In the genomic region with DNA sequence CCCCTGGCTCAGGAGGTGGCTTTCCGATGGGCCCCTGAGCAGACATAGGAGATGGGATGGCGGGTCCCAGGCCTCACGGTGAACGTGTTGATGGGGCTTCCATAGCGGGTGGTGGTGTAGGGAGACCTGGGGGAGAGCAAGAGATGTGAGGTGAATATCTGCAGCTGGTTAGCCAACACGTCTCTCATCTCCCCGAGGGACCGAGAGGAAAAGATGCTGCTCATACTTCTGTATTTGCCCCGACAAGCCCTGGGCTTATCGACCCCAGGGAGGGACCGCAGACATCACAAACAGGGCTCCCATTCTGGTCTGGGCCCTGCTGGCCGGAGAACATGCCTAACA, we compare ENCODE assay signal across 11 cellular contexts. TPM values are rescaled to one million over a fixed set of nuclear protein-coding genes. Genes with fewer than 3 reads are reported as not detected.
DNase-seq lines count a peak whose midpoint lies in the region; ATAC-seq, FAIRE-seq and TF ChIP-seq lines count a peak whose summit lies in the region.
"Had no signal": no experiment of that assay in that cellular context is flagged by ENCODE, and none has a peak within 500 bp of the region (broad histone marks: within the 10 kb centered on the region; RNA-seq: fewer than 3 reads in every experiment).

No MANE protein-coding gene starts in this region.

- peak overlapping the region; percentile 84; the same call in 1 of the 2 replicates for H4K8ac ChIP-seq in H1 (ENCODE audit: extremely low read depth, insufficient read depth, low read length)

- peak overlapping the region; percentile 86 for H3K4me3 ChIP-seq in Loucy (ENCODE audit: low read length, poor library complexity, severe bottlenecking)
- peak overlapping the region in 1 of 4 experiments; percentile 57; a peak in 2 of 8 replicates for H3K4me3 ChIP-seq in H1 (ENCODE audit: extremely low read depth in 1 of 4, insufficient read depth in 2 of 4, low read depth in 3 of 4, low read length in 4 of 4)
- H3K4me3 ChIP-seq in osteoblast (ENCODE audit: insufficient read depth, low read length) = no peak overlapping the region

- H3K4ac ChIP-seq in H1 (replicated peaks; ENCODE audit: insufficient read length, low read depth, low read length) = no peak overlapping the region

- no peaks in the 10 kb centered on the region for H3K36me3 ChIP-seq in Loucy (ENCODE audit: insufficient read depth, low read length)
- H3K36me3 ChIP-seq in H1 (ENCODE audit: control insufficient read depth in 2 of 4, insufficient read depth in 4 of 4, low read length in 3 of 4) = peaks cover 5 to 25% (median 18%) of the 10 kb centered on the region in 4 experiments; a peak in 6 of 8 replicates
- H3K36me3 ChIP-seq in osteoblast (ENCODE audit: insufficient read depth, low read length) = no peaks in the 10 kb centered on the region

- TF ChIP-seq POLR2A in H1 (IDR thresholded peaks at IDR 0.05; ENCODE audit: control extremely low read depth in 1 of 2, low read depth in 2 of 2, low read length in 2 of 2) = no peak

- DNase-seq in H1 (ENCODE audit: low read depth in 1 of 2, low spot score in 2 of 2) (no peak), osteoblast (ENCODE audit: insufficient read length, low spot score, missing footprints) (no peak), GDM1 (lab: John Stamatoyannopoulos, UW) (no peak), NCI-H2196 (lab: John Stamatoyannopoulos, UW; ENCODE audit: unreplicated experiment) (no peak)
- DNase-seq in stimulated activated naive CD4-positive, alpha-beta T cell (lab: John Stamatoyannopoulos, UW) = no peak
- DNase-seq: NCI-H1092 had no signal

- no peaks in the 10 kb centered on the region; the same call in 1 of the 2 replicates for H3K23me2 ChIP-seq in H1 (ENCODE audit: low read depth, low read length)

- TF ChIP-seq RAD21 in H1 (IDR thresholded peaks at IDR 0.05 in 1 of 2, conservative IDR thresholded peaks at IDR 0.05 in 1 of 2; ENCODE audit: low read depth in 2 of 2, low read length in 2 of 2) = no peak

- H4K20me1 ChIP-seq in Loucy (ENCODE audit: insufficient read depth, low read length, poor library complexity, severe bottlenecking) = no peaks in the 10 kb centered on the region
- peaks cover 9 to 25% of the 10 kb centered on the region in 2 experiments for H4K20me1 ChIP-seq in H1 (replicated peaks in 1 of 2; ENCODE audit: control insufficient read depth in 1 of 2, insufficient read depth in 2 of 2, low read length in 2 of 2)
- H4K20me1 ChIP-seq in osteoblast (ENCODE audit: insufficient read depth, low read length) = no peaks in the 10 kb centered on the region

- H3K79me2 ChIP-seq in Loucy (ENCODE audit: insufficient read depth, low read length) (0 out of 2 replicates have a peak, but pooled peaks cover 3% of the 10 kb centered on the region), H1 (ENCODE audit: control insufficient read depth in 1 of 2, insufficient read depth in 2 of 2, low read length in 2 of 2) (no peaks in the 10 kb centered on the region; a peak in 1 of 4 replicates), osteoblast (ENCODE audit: insufficient read depth, low read length) (no peaks in the 10 kb centered on the region)

- H3K56ac ChIP-seq in H1 (replicated peaks; ENCODE audit: insufficient read length, low read depth, low read length) = no peak overlapping the region

- H3K27ac ChIP-seq in H1 (ENCODE audit: low read depth, low read length) (no peak overlapping the region), osteoblast (ENCODE audit: low read depth, low read length) (no peak overlapping the region)

- H3K9ac ChIP-seq in Loucy (ENCODE audit: low read depth, low read length, poor library complexity, severe bottlenecking) (peak overlapping the region; percentile 87), H1 (replicated peaks in 1 of 4; ENCODE audit: extremely low read depth in 1 of 4, low read depth in 3 of 4, low read length in 3 of 4) (no peak overlapping the region)

- no peak for TF ChIP-seq CTCF in Loucy (conservative IDR thresholded peaks at IDR 0.05; ENCODE audit: low read length)
- TF ChIP-seq CTCF in H1 (IDR thresholded peaks at IDR 0.05; ENCODE audit: control extremely low read depth in 1 of 3, insufficient read depth in 1 of 3, low read depth in 1 of 3, low read length in 3 of 3) = no peak
- TF ChIP-seq CTCF in osteoblast (IDR thresholded peaks at IDR 0.05; ENCODE audit: extremely low read depth, low read depth, low read length) = no peak

- POLR2A ChIA-PET in H1 (lab: Charles Lee; ENCODE audit: partially characterized antibody) = interaction anchor here (0.9 to 6.6 kb wide), 10 partner anchors 9 to 60 kb away, joined by 3 to 50 read pairs (median 8); partner anchors contain the start of gene C6orf132

- H3K4me2 ChIP-seq in Loucy (ENCODE audit: low read depth, low read length, poor library complexity, severe bottlenecking) (peak overlapping the region; percentile 79), H1 (ENCODE audit: insufficient read depth in 1 of 2, low read depth in 2 of 2, low read length in 2 of 2) (peak overlapping the region; percentile 8 to 66; a peak in 2 of 4 replicates), osteoblast (ENCODE audit: insufficient read depth, low read length) (peak overlapping the region; percentile 76)

- WGBS in H1 (ENCODE audit: extremely low coverage in 1 of 2, insufficient coverage in 1 of 2, insufficient read length in 1 of 2, insufficient replicate concordance in 2 of 2, low coverage in 1 of 2, low lambda C conversion rate in 2 of 2, missing lambda C conversion rate in 1 of 2), 2 experiments = 92% methylated on average over 12 of the region's 12 CpGs; no CpG with 5 or more reads in 1 of the 2 experiments

- no peak overlapping the region for H2BK20ac ChIP-seq in H1 (ENCODE audit: low read length)

- H3K4me1 ChIP-seq in Loucy (ENCODE audit: insufficient read depth, low read length, poor library complexity, severe bottlenecking) (peaks cover 15% of the 10 kb centered on the region), H1 (replicated peaks in 1 of 4; ENCODE audit: control insufficient read depth in 3 of 4, insufficient read depth in 4 of 4, low read length in 3 of 4) (peaks cover 2 to 10% (median 4%) of the 10 kb centered on the region in 4 experiments; a peak in 6 of 7 replicates), osteoblast (ENCODE audit: insufficient read depth, low read length) (peaks cover 28% of the 10 kb centered on the region)

- peak; percentile 6 for ATAC-seq in GM18498 (IDR thresholded peaks at IDR 0.05; ENCODE audit: unreplicated experiment)
- no peak for ATAC-seq in HG03342 (IDR thresholded peaks at IDR 0.05; ENCODE audit: unreplicated experiment)

- H3K23ac ChIP-seq in H1 (ENCODE audit: insufficient read length) = no peak overlapping the region

- no peak overlapping the region for H2BK15ac ChIP-seq in H1 (ENCODE audit: low read length)

- H3K79me1 ChIP-seq in H1 (ENCODE audit: low read depth, low read length) = no peaks in the 10 kb centered on the region

- H2BK5ac ChIP-seq in H1 (ENCODE audit: low read depth, low read length) = no peak overlapping the region

- no peak overlapping the region for H2AK5ac ChIP-seq in H1 (ENCODE audit: low read depth, low read length)

- H3K9me3 ChIP-seq in Loucy (ENCODE audit: insufficient read depth, low read depth, low read length) = no peaks in the 10 kb centered on the region
- H3K9me3 ChIP-seq in H1 (ENCODE audit: insufficient read depth in 2 of 2, low read depth in 1 of 2, low read length in 1 of 2) = no peaks in the 10 kb centered on the region
- no peaks in the 10 kb centered on the region for H3K9me3 ChIP-seq in osteoblast (ENCODE audit: low read depth, low read length)

- peak overlapping the region; percentile 94 for H2AFZ ChIP-seq in Loucy (ENCODE audit: low read length)
- H2AFZ ChIP-seq in H1 (ENCODE audit: low read length) = no peak overlapping the region
- peak overlapping the region; percentile 74 for H2AFZ ChIP-seq in osteoblast (ENCODE audit: low read length)

- FAIRE-seq in H1 (lab: Jason Lieb, UNC) = no peak
- FAIRE-seq: islet of Langerhans had no signal

- H3K18ac ChIP-seq in H1 (ENCODE audit: extremely low read depth, low read length) = no peak overlapping the region

- no peak for TF ChIP-seq EP300 in H1 (IDR thresholded peaks at IDR 0.05; ENCODE audit: borderline replicate concordance in 1 of 2, low read depth in 2 of 2, low read length in 2 of 2)

- H3K14ac ChIP-seq in H1 (ENCODE audit: insufficient read length) = no peak overlapping the region

- H2BK12ac ChIP-seq in H1 (ENCODE audit: low read depth, low read length) = no peak overlapping the region

- H3F3A ChIP-seq in Loucy (ENCODE audit: low read depth) = no peaks in the 10 kb centered on the region

- CTCF ChIA-PET in H1 (lab: Charles Lee; ENCODE audit: partially characterized antibody) = interaction anchor here (0.6 to 7.3 kb wide), 32 partner anchors 10 to 786 kb away, joined by 3 to 119 read pairs (median 8); partner anchors contain the start of genes C6orf132 and GUCA1B

- H4K5ac ChIP-seq in H1 (ENCODE audit: insufficient read length, low read depth, low read length) = no peak overlapping the region

- no peaks in the 10 kb centered on the region for H3K9me2 ChIP-seq in Loucy (replicated peaks; ENCODE audit: low read depth, low read length)

- no peak overlapping the region for H4K91ac ChIP-seq in H1 (replicated peaks; ENCODE audit: insufficient read length, low read length)

- H2BK120ac ChIP-seq in H1 (replicated peaks; ENCODE audit: low read depth, low read length) = no peak overlapping the region

- H3K27me3 ChIP-seq in Loucy (ENCODE audit: insufficient read depth, low read length, poor library complexity, severe bottlenecking) (no peaks in the 10 kb centered on the region), H1 (replicated peaks in 1 of 4; ENCODE audit: control insufficient read depth in 3 of 4, extremely low read depth in 1 of 4, insufficient read depth in 3 of 4, low read length in 3 of 4) (peaks cover 0 to 2% (median 0%) of the 10 kb centered on the region in 4 experiments; a peak in 3 of 7 replicates), osteoblast (ENCODE audit: insufficient read depth, low read length) (no peaks in the 10 kb centered on the region)

RNA-seq across cellular contexts. Expression of gene C6orf132, which starts 38.7 kb away (rescaled TPM):
- 62.2 and 64.0 TPM in 2 replicates for total RNA-seq in H1 (2021; fragmentation: NEBNext Ultra II Directional; extraction: Animal tissue kit (Norgen Biotek cat#: 25700))
- polyA plus RNA-seq in H1 (2011; rRNA removed) = 31.5 and 33.8 TPM in 2 replicates
- polyA plus RNA-seq in H1 (2011; cell fraction: cytosol; rRNA removed) = 19.4 TPM
- polyA plus RNA-seq in H1 (2011; cell fraction: nucleus; rRNA removed) = 20.4 TPM
- polyA plus RNA-seq in H1 (2012, experiment 1 of 2) = 43.4 to 53.5 TPM (median 48.5 TPM) in 4 replicates
- polyA plus RNA-seq in H1 (2012, experiment 2 of 2) = 48.0 TPM
- polyA plus RNA-seq in H1 (2013, experiment 1 of 2) = 38.7 TPM
- polyA plus RNA-seq in H1 (2013, experiment 2 of 2) = 37.7 TPM
- polyA minus RNA-seq in H1 (2011; rRNA and poly(A)+ RNA removed) = 7.2 and 7.4 TPM in 2 replicates
- 24.7 TPM for polyA minus RNA-seq in H1 (2011; cell fraction: cytosol; rRNA and poly(A)+ RNA removed)
- 17.3 TPM for polyA minus RNA-seq in H1 (2011; cell fraction: nucleus; rRNA and poly(A)+ RNA removed)
- 2.9 TPM in 2 replicates for total RNA-seq in osteoblast
- total RNA-seq: RPMI7951 had no signal

RNA-seq across cellular contexts. Expression of gene TAF8, which starts 53.4 kb away (rescaled TPM):
- total RNA-seq in H1 (2021; fragmentation: NEBNext Ultra II Directional; extraction: Animal tissue kit (Norgen Biotek cat#: 25700)) = 32.7 and 34.0 TPM in 2 replicates
- 32.2 and 36.6 TPM in 2 replicates for polyA plus RNA-seq in H1 (2011; rRNA removed)
- polyA plus RNA-seq in H1 (2011; cell fraction: cytosol; rRNA removed) = 34.4 TPM
- 28.5 TPM for polyA plus RNA-seq in H1 (2011; cell fraction: nucleus; rRNA removed)
- polyA plus RNA-seq in H1 (2012, experiment 1 of 2) = 19.8 to 23.7 TPM (median 21.9 TPM) in 4 replicates
- 11.4 TPM for polyA plus RNA-seq in H1 (2012, experiment 2 of 2)
- 19.7 TPM for polyA plus RNA-seq in H1 (2013, experiment 1 of 2)
- 21.2 TPM for polyA plus RNA-seq in H1 (2013, experiment 2 of 2)
- polyA minus RNA-seq in H1 (2011; rRNA and poly(A)+ RNA removed) = 53.9 and 78.5 TPM in 2 replicates
- 23.5 TPM for polyA minus RNA-seq in H1 (2011; cell fraction: cytosol; rRNA and poly(A)+ RNA removed)
- polyA minus RNA-seq in H1 (2011; cell fraction: nucleus; rRNA and poly(A)+ RNA removed) = 35.5 TPM
- 16.3 and 16.5 TPM in 2 replicates for total RNA-seq in osteoblast

Comparison
In these comparisons a context has a peak if more than half of its experiments do, and no peak if none do; other contexts are left out.
1. RNA of gene C6orf132, which starts 38.7 kb away (total RNA-seq): 62.2 to 64.0 TPM in H1; 2.9 TPM in osteoblast; every median in the first group is over 10 times any median in the second.
2. Peak in every context shown above with its lines, with median percentiles within 50 percentile points of each other: H3K4me2 ChIP-seq.